Comparison of ENCODE assay signal across 1 cellular context in the genomic region with DNA sequence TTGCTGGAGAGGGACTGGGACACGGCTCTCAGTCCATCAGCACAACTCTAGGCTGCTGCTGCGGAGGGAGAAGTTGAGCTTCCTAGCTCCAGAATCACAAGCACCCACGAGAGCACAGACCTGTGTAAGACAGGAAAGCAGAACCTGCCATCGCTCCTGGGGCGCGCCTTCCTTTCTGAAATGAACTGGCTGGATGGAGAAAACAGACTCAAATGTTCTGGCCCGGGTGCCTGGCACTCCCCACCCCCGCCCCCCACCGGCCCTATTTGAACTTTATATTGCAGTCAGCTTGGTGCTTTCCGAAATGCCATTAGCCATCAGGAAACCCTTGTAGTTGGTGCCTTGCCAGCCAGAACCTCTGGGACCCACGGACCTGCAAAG.
TF ChIP-seq lines count a peak whose summit lies in the region.

No MANE protein-coding gene starts in this region.

TF ChIP-seq in GM23338, 12 proteins besides CTCF, POLR2A, EP300 and RAD21 (continued from another document):
- TF ChIP-seq, protein P1, sequence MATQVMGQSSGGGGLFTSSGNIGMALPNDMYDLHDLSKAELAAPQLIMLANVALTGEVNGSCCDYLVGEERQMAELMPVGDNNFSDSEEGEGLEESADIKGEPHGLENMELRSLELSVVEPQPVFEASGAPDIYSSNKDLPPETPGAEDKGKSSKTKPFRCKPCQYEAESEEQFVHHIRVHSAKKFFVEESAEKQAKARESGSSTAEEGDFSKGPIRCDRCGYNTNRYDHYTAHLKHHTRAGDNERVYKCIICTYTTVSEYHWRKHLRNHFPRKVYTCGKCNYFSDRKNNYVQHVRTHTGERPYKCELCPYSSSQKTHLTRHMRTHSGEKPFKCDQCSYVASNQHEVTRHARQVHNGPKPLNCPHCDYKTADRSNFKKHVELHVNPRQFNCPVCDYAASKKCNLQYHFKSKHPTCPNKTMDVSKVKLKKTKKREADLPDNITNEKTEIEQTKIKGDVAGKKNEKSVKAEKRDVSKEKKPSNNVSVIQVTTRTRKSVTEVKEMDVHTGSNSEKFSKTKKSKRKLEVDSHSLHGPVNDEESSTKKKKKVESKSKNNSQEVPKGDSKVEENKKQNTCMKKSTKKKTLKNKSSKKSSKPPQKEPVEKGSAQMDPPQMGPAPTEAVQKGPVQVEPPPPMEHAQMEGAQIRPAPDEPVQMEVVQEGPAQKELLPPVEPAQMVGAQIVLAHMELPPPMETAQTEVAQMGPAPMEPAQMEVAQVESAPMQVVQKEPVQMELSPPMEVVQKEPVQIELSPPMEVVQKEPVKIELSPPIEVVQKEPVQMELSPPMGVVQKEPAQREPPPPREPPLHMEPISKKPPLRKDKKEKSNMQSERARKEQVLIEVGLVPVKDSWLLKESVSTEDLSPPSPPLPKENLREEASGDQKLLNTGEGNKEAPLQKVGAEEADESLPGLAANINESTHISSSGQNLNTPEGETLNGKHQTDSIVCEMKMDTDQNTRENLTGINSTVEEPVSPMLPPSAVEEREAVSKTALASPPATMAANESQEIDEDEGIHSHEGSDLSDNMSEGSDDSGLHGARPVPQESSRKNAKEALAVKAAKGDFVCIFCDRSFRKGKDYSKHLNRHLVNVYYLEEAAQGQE (IDR thresholded peaks at IDR 0.05; ENCODE audit: unreplicated experiment), result no peak
- TF ChIP-seq JUNB (IDR thresholded peaks at IDR 0.05; ENCODE audit: unreplicated experiment), result no peak
- no peak for TF ChIP-seq ZNF114 (CRISPR knock-in tag; IDR thresholded peaks at IDR 0.05)
- TF ChIP-seq, protein P2, sequence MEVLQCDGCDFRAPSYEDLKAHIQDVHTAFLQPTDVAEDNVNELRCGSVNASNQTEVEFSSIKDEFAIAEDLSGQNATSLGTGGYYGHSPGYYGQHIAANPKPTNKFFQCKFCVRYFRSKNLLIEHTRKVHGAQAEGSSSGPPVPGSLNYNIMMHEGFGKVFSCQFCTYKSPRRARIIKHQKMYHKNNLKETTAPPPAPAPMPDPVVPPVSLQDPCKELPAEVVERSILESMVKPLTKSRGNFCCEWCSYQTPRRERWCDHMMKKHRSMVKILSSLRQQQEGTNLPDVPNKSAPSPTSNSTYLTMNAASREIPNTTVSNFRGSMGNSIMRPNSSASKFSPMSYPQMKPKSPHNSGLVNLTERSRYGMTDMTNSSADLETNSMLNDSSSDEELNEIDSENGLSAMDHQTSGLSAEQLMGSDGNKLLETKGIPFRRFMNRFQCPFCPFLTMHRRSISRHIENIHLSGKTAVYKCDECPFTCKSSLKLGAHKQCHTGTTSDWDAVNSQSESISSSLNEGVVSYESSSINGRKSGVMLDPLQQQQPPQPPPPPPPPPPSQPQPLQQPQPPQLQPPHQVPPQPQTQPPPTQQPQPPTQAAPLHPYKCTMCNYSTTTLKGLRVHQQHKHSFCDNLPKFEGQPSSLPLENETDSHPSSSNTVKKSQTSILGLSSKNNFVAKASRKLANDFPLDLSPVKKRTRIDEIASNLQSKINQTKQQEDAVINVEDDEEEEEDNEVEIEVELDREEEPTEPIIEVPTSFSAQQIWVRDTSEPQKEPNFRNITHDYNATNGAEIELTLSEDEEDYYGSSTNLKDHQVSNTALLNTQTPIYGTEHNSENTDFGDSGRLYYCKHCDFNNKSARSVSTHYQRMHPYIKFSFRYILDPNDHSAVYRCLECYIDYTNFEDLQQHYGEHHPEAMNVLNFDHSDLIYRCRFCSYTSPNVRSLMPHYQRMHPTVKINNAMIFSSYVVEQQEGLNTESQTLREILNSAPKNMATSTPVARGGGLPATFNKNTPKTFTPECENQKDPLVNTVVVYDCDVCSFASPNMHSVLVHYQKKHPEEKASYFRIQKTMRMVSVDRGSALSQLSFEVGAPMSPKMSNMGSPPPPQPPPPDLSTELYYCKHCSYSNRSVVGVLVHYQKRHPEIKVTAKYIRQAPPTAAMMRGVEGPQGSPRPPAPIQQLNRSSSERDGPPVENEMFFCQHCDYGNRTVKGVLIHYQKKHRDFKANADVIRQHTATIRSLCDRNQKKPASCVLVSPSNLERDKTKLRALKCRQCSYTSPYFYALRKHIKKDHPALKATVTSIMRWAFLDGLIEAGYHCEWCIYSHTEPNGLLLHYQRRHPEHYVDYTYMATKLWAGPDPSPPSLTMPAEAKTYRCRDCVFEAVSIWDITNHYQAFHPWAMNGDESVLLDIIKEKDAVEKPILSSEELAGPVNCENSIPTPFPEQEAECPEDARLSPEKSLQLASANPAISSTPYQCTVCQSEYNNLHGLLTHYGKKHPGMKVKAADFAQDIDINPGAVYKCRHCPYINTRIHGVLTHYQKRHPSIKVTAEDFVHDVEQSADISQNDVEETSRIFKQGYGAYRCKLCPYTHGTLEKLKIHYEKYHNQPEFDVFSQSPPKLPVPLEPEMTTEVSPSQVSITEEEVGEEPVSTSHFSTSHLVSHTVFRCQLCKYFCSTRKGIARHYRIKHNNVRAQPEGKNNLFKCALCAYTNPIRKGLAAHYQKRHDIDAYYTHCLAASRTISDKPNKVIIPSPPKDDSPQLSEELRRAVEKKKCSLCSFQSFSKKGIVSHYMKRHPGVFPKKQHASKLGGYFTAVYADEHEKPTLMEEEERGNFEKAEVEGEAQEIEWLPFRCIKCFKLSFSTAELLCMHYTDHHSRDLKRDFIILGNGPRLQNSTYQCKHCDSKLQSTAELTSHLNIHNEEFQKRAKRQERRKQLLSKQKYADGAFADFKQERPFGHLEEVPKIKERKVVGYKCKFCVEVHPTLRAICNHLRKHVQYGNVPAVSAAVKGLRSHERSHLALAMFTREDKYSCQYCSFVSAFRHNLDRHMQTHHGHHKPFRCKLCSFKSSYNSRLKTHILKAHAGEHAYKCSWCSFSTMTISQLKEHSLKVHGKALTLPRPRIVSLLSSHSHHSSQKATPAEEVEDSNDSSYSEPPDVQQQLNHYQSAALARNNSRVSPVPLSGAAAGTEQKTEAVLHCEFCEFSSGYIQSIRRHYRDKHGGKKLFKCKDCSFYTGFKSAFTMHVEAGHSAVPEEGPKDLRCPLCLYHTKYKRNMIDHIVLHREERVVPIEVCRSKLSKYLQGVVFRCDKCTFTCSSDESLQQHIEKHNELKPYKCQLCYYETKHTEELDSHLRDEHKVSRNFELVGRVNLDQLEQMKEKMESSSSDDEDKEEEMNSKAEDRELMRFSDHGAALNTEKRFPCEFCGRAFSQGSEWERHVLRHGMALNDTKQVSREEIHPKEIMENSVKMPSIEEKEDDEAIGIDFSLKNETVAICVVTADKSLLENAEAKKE (CRISPR knock-in tag; IDR thresholded peaks at IDR 0.05), result no peak
- TF ChIP-seq POLR2AphosphoS5 (IDR thresholded peaks at IDR 0.05; ENCODE audit: low read depth), result no peak
- no peak for TF ChIP-seq NANOG (IDR thresholded peaks at IDR 0.05; ENCODE audit: borderline replicate concordance)
- TF ChIP-seq EZH2 (IDR thresholded peaks at IDR 0.05; ENCODE audit: low read depth, unreplicated experiment), result no peak
